Comparison of ENCODE assay signal across 8 cellular contexts in the genomic region with DNA sequence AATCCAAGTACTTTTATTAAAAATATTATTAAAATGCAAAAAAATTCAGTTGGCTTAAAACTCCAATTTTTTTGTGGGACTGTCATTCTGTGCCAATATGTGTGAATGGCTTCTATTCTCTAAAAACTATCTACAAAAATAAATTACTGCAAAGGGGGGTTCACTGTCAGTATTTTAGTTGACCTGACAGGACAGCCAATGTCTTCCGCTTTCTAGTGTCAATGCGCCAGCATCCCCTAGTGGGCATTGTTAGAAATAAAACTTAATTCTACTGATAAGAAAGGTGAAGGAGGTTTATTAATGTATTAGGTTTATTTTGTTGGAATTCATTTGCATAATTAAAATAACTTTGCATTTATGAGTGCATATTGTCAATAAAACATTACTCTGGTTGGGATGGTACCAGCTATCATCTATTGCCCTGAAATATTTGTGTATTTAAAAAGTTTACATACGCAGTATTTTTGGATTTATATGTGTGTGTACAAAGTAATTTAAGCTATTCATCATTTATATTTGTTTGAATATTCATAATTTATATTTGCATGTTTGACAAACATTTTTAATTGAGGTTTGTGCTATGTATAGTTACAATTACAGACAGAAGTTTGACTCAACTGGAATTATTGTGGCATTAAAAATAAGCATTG.
DNase-seq lines count a peak whose midpoint lies in the region; ATAC-seq, FAIRE-seq and TF ChIP-seq lines count a peak whose summit lies in the region.

No MANE protein-coding gene starts in this region.

- in situ Hi-C loops in GM23248 (cut with MboI): no loop called here

- no peaks in the 10 kb centered on the region for H3K27me3 ChIP-seq in GM23248 (replicated peaks; ENCODE audit: insufficient read depth)

- WGBS in GM23248 (ENCODE audit: low coverage in 1 of 2, low lambda C conversion rate in 2 of 2, missing lambda C conversion rate in 2 of 2), 2 experiments: 41 to 43% methylated on average over 3 of the region's 3 CpGs

- no peak for FAIRE-seq in H54 (lab: Jason Lieb, UNC)

- no peaks in the 10 kb centered on the region for H3K4me1 Mint-ChIP-seq in brain
- peaks cover 8% of the 10 kb centered on the region for H3K4me1 Mint-ChIP-seq in stimulated activated effector memory CD8-positive, alpha-beta T cell treated with anti-CD3 and anti-CD28 coated beads, Interleukin-12 subunit alpha, Interleukin-12 subunit beta, amount 100 ng/mL, for 72 hours

- H3K36me3 ChIP-seq in GM23248 (ENCODE audit: low read depth): no peaks in the 10 kb centered on the region

- H3K27ac ChIP-seq in GM23248: no peak overlapping the region

- no peaks in the 10 kb centered on the region for H3K4me1 ChIP-seq in GM23248 (ENCODE audit: insufficient read depth)

- H3K27me3 Mint-ChIP-seq in brain: peaks cover 3% of the 10 kb centered on the region

- no peaks in the 10 kb centered on the region for H3K79me2 ChIP-seq in GM23248 (ENCODE audit: insufficient read depth)

- H3K4me2 ChIP-seq in GM23248 (ENCODE audit: unreplicated experiment): no peak overlapping the region

- H3K9ac ChIP-seq in GM23248: no peak overlapping the region

- TF ChIP-seq POLR2A in H54 (IDR thresholded peaks at IDR 0.05; ENCODE audit: low read depth, low read length): no peak

- no peak overlapping the region for H3K4me3 Mint-ChIP-seq in brain
- H3K4me3 Mint-ChIP-seq in stimulated activated effector memory CD8-positive, alpha-beta T cell treated with anti-CD3 and anti-CD28 coated beads, Interleukin-12 subunit alpha, Interleukin-12 subunit beta, amount 100 ng/mL, for 72 hours: no peak overlapping the region

- no peaks in the 10 kb centered on the region for H3F3A ChIP-seq in GM23248 (ENCODE audit: insufficient read depth)

- H3K36me3 Mint-ChIP-seq in brain: no peaks in the 10 kb centered on the region
- H3K36me3 Mint-ChIP-seq in stimulated activated effector memory CD8-positive, alpha-beta T cell treated with anti-CD3 and anti-CD28 coated beads, Interleukin-12 subunit alpha, Interleukin-12 subunit beta, amount 100 ng/mL, for 72 hours: no peaks in the 10 kb centered on the region

- H3K9me3 Mint-ChIP-seq in brain: no peaks in the 10 kb centered on the region
- no peaks in the 10 kb centered on the region for H3K9me3 Mint-ChIP-seq in stimulated activated effector memory CD8-positive, alpha-beta T cell treated with anti-CD3 and anti-CD28 coated beads, Interleukin-12 subunit alpha, Interleukin-12 subunit beta, amount 100 ng/mL, for 72 hours

- no peaks in the 10 kb centered on the region for H4K20me1 ChIP-seq in GM23248 (ENCODE audit: insufficient read depth)

- DNase-seq in COR-L47 (lab: John Stamatoyannopoulos, UW) (peak; percentile 32), GM23248 (peak; percentile 46), NCI-H69 (lab: John Stamatoyannopoulos, UW) (peak; percentile 76), medulla oblongata (ENCODE audit: extremely low spot score) (peak; percentile 63), H54 (ENCODE audit: insufficient read length, low spot score) (no peak), NCI-H187 treated with DMSO at 0.1 percent for 48 hours (lab: John Stamatoyannopoulos, UW) (no peak)
- no peak for DNase-seq in stimulated activated effector memory CD8-positive, alpha-beta T cell treated with anti-CD3 and anti-CD28 coated beads, Interleukin-12 subunit alpha, Interleukin-12 subunit beta, amount 100 ng/mL, for 72 hours (ENCODE audit: low spot score in 2 of 2)

- peak; percentile 81 to 89 for TF ChIP-seq CTCF in brain (conservative IDR thresholded peaks at IDR 0.05)

- H3K27ac Mint-ChIP-seq in brain: no peak overlapping the region
- H3K27ac Mint-ChIP-seq in stimulated activated effector memory CD8-positive, alpha-beta T cell treated with anti-CD3 and anti-CD28 coated beads, Interleukin-12 subunit alpha, Interleukin-12 subunit beta, amount 100 ng/mL, for 72 hours: no peak overlapping the region

- H3K9me2 ChIP-seq in GM23248 (ENCODE audit: insufficient read depth): no peaks in the 10 kb centered on the region

- H2AFZ ChIP-seq in GM23248: no peak overlapping the region

- no peak for ATAC-seq in stimulated activated effector memory CD8-positive, alpha-beta T cell treated with anti-CD3 and anti-CD28 coated beads, Interleukin-12 subunit alpha, Interleukin-12 subunit beta, amount 100 ng/mL, for 72 hours

- H3K4me3 ChIP-seq in GM23248: no peak overlapping the region

- H3K9me3 ChIP-seq in GM23248 (ENCODE audit: low read depth): no peaks in the 10 kb centered on the region

Comparison
In these comparisons a context has a peak if more than half of its experiments do, and no peak if none do; other contexts are left out.
1. DNase-seq: peak in COR-L47 (single experiment), GM23248 (single experiment), NCI-H69 (single experiment) and medulla oblongata (single experiment); none in H54 (single experiment), NCI-H187 treated with DMSO at 0.1 percent for 48 hours (single experiment) and stimulated activated effector memory CD8-positive, alpha-beta T cell treated with anti-CD3 and anti-CD28 coated beads, Interleukin-12 subunit alpha, Interleukin-12 subunit beta, amount 100 ng/mL, for 72 hours (0 of 2).